Comparison of ENCODE assay signal across 8 cellular contexts in genomic region chr3:196941846-196942225, GRCh38. TPM values are rescaled to one million over a fixed set of nuclear protein-coding genes. Genes with fewer than 3 reads are reported as not detected.
A peak's percentile ranks its signal among the peaks of the same experiment; 100 is the strongest.
DNase-seq lines count a peak whose midpoint lies in the region; ATAC-seq and TF ChIP-seq lines count a peak whose summit lies in the region.

No MANE protein-coding gene starts in this region.

- DNase-seq in NCI-H1694 (lab: John Stamatoyannopoulos, UW): peak; percentile 28
- no peak for DNase-seq in NCI-H1694 treated with DMSO at 0.1 percent for 48 hours (lab: John Stamatoyannopoulos, UW)
- peak; percentile 80 for DNase-seq in NCI-H2171 treated with DMSO at 0.1 percent for 48 hours (lab: John Stamatoyannopoulos, UW)
- DNase-seq in activated CD8-positive, alpha-beta memory T cell treated with anti-CD3 and anti-CD28 coated beads for 1 hour (ENCODE audit: extremely low read depth in 1 of 2, low read depth in 1 of 2): peak; percentile 17 to 39
- DNase-seq in endodermal cell: no peak
- peak; percentile 53 for DNase-seq in naive B cell
- peak; percentile 62 for DNase-seq in stimulated activated naive B cell treated with anti-CD40 and anti-IgM and Interleukin-4, amounts not matched to agents 10 μg/mL and 1 μg/mL and 100 μg/mL, for 72 hours

- peaks cover 40% of the 10 kb centered on the region for H3K36me3 ChIP-seq in endodermal cell (ENCODE audit: control insufficient read depth, insufficient read depth, low read length)

- no peak for TF ChIP-seq CTCF in endodermal cell (conservative IDR thresholded peaks at IDR 0.05)

- peaks cover 28% of the 10 kb centered on the region for H3K36me3 Mint-ChIP-seq in endodermal cell (ENCODE audit: low read depth)
- peaks cover 0 to 11% of the 10 kb centered on the region in 2 donors for H3K36me3 Mint-ChIP-seq in naive B cell
- H3K36me3 Mint-ChIP-seq in stimulated activated naive B cell treated with anti-CD40 and anti-IgM and Interleukin-4, amounts not matched to agents 10 μg/mL and 1 μg/mL and 100 μg/mL, for 72 hours: peaks cover 27 to 55% of the 10 kb centered on the region in 2 donors

- H3K9me3 ChIP-seq in endodermal cell (ENCODE audit: control insufficient read depth, low read length): no peaks in the 10 kb centered on the region

- peak overlapping the region; percentile 98 for H3K27ac Mint-ChIP-seq in endodermal cell
- H3K27ac Mint-ChIP-seq in naive B cell: peak overlapping the region; percentile 96 to 99 (median 98)
- peak overlapping the region; percentile 96 for H3K27ac Mint-ChIP-seq in stimulated activated naive B cell treated with anti-CD40 and anti-IgM and Interleukin-4, amounts not matched to agents 10 μg/mL and 1 μg/mL and 100 μg/mL, for 72 hours

- H3K4me3 Mint-ChIP-seq in endodermal cell (peak overlapping the region; percentile 87), naive B cell (peak overlapping the region; percentile 94 to 100 (median 98))
- peak overlapping the region; percentile 86 to 96 for H3K4me3 Mint-ChIP-seq in stimulated activated naive B cell treated with anti-CD40 and anti-IgM and Interleukin-4, amounts not matched to agents 10 μg/mL and 1 μg/mL and 100 μg/mL, for 72 hours

- ATAC-seq in HG02798 (IDR thresholded peaks at IDR 0.05; ENCODE audit: poor library complexity, unreplicated experiment): peak; percentile 21
- peak; percentile 34 to 39 for ATAC-seq in naive B cell (ENCODE audit: low read depth in 2 of 2)
- ATAC-seq in stimulated activated naive B cell treated with anti-CD40 and anti-IgM and Interleukin-4, amounts not matched to agents 10 μg/mL and 1 μg/mL and 100 μg/mL, for 72 hours (replicated peaks): peak; percentile 53 to 58

- H3K4me1 Mint-ChIP-seq in endodermal cell: peaks cover 27% of the 10 kb centered on the region
- peaks cover 40 to 61% (median 54%) of the 10 kb centered on the region in 3 donors for H3K4me1 Mint-ChIP-seq in naive B cell
- peaks cover 35 to 55% of the 10 kb centered on the region in 2 donors for H3K4me1 Mint-ChIP-seq in stimulated activated naive B cell treated with anti-CD40 and anti-IgM and Interleukin-4, amounts not matched to agents 10 μg/mL and 1 μg/mL and 100 μg/mL, for 72 hours

- no peaks in the 10 kb centered on the region for H3K27me3 ChIP-seq in endodermal cell (ENCODE audit: control insufficient read depth, insufficient read depth, low read length, poor library complexity, severe bottlenecking)

- H3K27ac ChIP-seq in endodermal cell (ENCODE audit: low read depth, low read length): peak overlapping the region; percentile 92

- no peaks in the 10 kb centered on the region for H3K27me3 Mint-ChIP-seq in endodermal cell (ENCODE audit: insufficient read depth)
- no peaks in the 10 kb centered on the region for H3K27me3 Mint-ChIP-seq in naive B cell
- no peaks in the 10 kb centered on the region for H3K27me3 Mint-ChIP-seq in stimulated activated naive B cell treated with anti-CD40 and anti-IgM and Interleukin-4, amounts not matched to agents 10 μg/mL and 1 μg/mL and 100 μg/mL, for 72 hours

- H3K4me1 ChIP-seq in endodermal cell (ENCODE audit: control insufficient read depth, insufficient read depth, low read length): peaks cover 3% of the 10 kb centered on the region

- peak overlapping the region; percentile 92 for H3K9ac ChIP-seq in endodermal cell (ENCODE audit: extremely low read depth, low read length, poor library complexity, severe bottlenecking)

- 0 to 2% methylated on average over 6 to 28 of the region's 28 CpGs for WGBS in endodermal cell (ENCODE audit: insufficient coverage in 1 of 2, insufficient read length in 1 of 2), 2 experiments

- H3K9me3 Mint-ChIP-seq in endodermal cell (no peaks in the 10 kb centered on the region), naive B cell (peaks cover 0 to 1% (median 0%) of the 10 kb centered on the region in 7 donors)
- no peaks in the 10 kb centered on the region for H3K9me3 Mint-ChIP-seq in stimulated activated naive B cell treated with anti-CD40 and anti-IgM and Interleukin-4, amounts not matched to agents 10 μg/mL and 1 μg/mL and 100 μg/mL, for 72 hours

- H3K4me3 ChIP-seq in endodermal cell (ENCODE audit: low read length): peak overlapping the region; percentile 97

RNA-seq across cellular contexts. Expression of gene NCBP2, which starts 0.5 kb away (rescaled TPM):
- total RNA-seq in endodermal cell: 10 to 100 TPM; 74.9 to 97.3 TPM
- polyA plus RNA-seq in endodermal cell (2013, experiment 1 of 2): 109 TPM
- 98.5 TPM for polyA plus RNA-seq in endodermal cell (2013, experiment 2 of 2)
- 10 to 100 TPM; 35.9 to 75.6 (median 62.9) TPM for polyA plus RNA-seq in naive B cell (ENCODE audit: low read depth in 6 of 6)

RNA-seq across cellular contexts. Expression of gene PIGZ, which starts 26.8 kb away (rescaled TPM):
- total RNA-seq in endodermal cell: under 1 TPM; 0.22 to 0.31 TPM
- polyA plus RNA-seq in endodermal cell (2013, experiment 1 of 2): 0.46 TPM
- polyA plus RNA-seq in endodermal cell (2013, experiment 2 of 2): not detected
- 1 to 10 TPM in 3 of 6 donors, under 1 TPM in 2, not detected in 1; 0.45 to 2.6 (median 1.1) TPM for polyA plus RNA-seq in naive B cell (ENCODE audit: low read depth in 6 of 6)

Comparison
In these comparisons a context has a peak if more than half of its experiments do, and no peak if none do; other contexts are left out.
1. DNase-seq: peak in NCI-H1694 (single experiment), NCI-H2171 treated with DMSO at 0.1 percent for 48 hours (single experiment), activated CD8-positive, alpha-beta memory T cell treated with anti-CD3 and anti-CD28 coated beads for 1 hour (2 of 2), naive B cell (single experiment) and stimulated activated naive B cell treated with anti-CD40 and anti-IgM and Interleukin-4, amounts not matched to agents 10 μg/mL and 1 μg/mL and 100 μg/mL, for 72 hours (single experiment); none in NCI-H1694 treated with DMSO at 0.1 percent for 48 hours (single experiment) and endodermal cell (single experiment).
2. Peak in every context shown above with its lines, with median percentiles within 50 percentile points of each other: ATAC-seq, H3K27ac Mint-ChIP-seq and H3K4me3 Mint-ChIP-seq.